ENCODE assay signal across 21 cellular contexts in genomic region chr7:47597379-47597778, GRCh38. TPM values are rescaled to one million over a fixed set of nuclear protein-coding genes. Genes with fewer than 3 reads are reported as not detected.
"Had no signal": no experiment of that assay in that cellular context is flagged by ENCODE, and none has a peak within 500 bp of the region (broad histone marks: within the 10 kb centered on the region; RNA-seq: fewer than 3 reads in every experiment).

No MANE protein-coding gene starts in this region.

- H3K27ac Mint-ChIP-seq: activated CD4-positive, alpha-beta memory T cell treated with anti-CD3 and anti-CD28 coated beads for 36 hours; activated CD4-positive, alpha-beta T cell treated with anti-CD3 and anti-CD28 coated beads, Interleukin-2, amount 10 ng/mL, durations not matched to agents 7 days and 5 days; activated naive CD4-positive, alpha-beta T cell treated with anti-CD3 and anti-CD28 coated beads for 36 hours; activated naive CD8-positive, alpha-beta T cell; activated T-helper 17 cell treated with anti-CD3 and anti-CD28 coated beads, Interleukin-2, amount 50 U/mL, for 72 hours; T-helper 1 cell treated with Interleukin-12 subunit alpha and Interleukin-12 subunit beta and Interleukin-4 antibody, amounts not matched to agents 30 μg/mL and 1 μg/mL, for 36 hours; WTC11 had no signal

- ATAC-seq: activated T-helper 17 cell treated with anti-CD3 and anti-CD28 coated beads, Interleukin-2, amount 50 U/mL, for 72 hours; WTC11 had no signal

- H3K4me1 Mint-ChIP-seq: activated CD4-positive, alpha-beta T cell treated with anti-CD3 and anti-CD28 coated beads, Interleukin-2, amount 10 ng/mL, durations not matched to agents 7 days and 5 days; activated T-helper 17 cell treated with anti-CD3 and anti-CD28 coated beads, Interleukin-2, amount 50 U/mL, for 72 hours; central memory CD8-positive, alpha-beta T cell had no signal

- H3K4me3 Mint-ChIP-seq: activated CD4-positive, alpha-beta memory T cell treated with anti-CD3 and anti-CD28 coated beads for 36 hours; activated CD4-positive, alpha-beta T cell treated with anti-CD3 and anti-CD28 coated beads, Interleukin-2, amount 10 ng/mL, durations not matched to agents 7 days and 5 days; activated naive CD4-positive, alpha-beta T cell treated with anti-CD3 and anti-CD28 coated beads for 36 hours; activated naive CD8-positive, alpha-beta T cell; activated T-helper 17 cell treated with anti-CD3 and anti-CD28 coated beads, Interleukin-2, amount 50 U/mL, for 72 hours; brain; central memory CD8-positive, alpha-beta T cell; T-helper 1 cell treated with Interleukin-12 subunit alpha and Interleukin-12 subunit beta and Interleukin-4 antibody, amounts not matched to agents 30 μg/mL and 1 μg/mL, for 36 hours; WTC11 had no signal

- DNase-seq: activated CD4-positive, alpha-beta memory T cell treated with anti-CD3 and anti-CD28 coated beads for 36 hours; activated CD4-positive, alpha-beta T cell treated with anti-CD3 and anti-CD28 coated beads, Interleukin-2, amount 10 ng/mL, durations not matched to agents 7 days and 5 days; activated CD4-positive, CD25-positive, alpha-beta regulatory T cell treated with anti-CD3 and anti-CD28 coated beads, Interleukin-2, amount 50 U/mL, for 72 hours; activated CD8-positive, alpha-beta memory T cell treated with anti-CD3 and anti-CD28 coated beads for 24 hours; activated gamma-delta T cell; activated naive CD4-positive, alpha-beta T cell treated with anti-CD3 and anti-CD28 coated beads for 36 hours; activated T-cell treated with anti-CD3 and anti-CD28 coated beads for 4 hours; activated T-cell treated with anti-CD3 and anti-CD28 coated beads, Interleukin-2, amount 50 U/mL, for 48 hours; KG1; NCI-H1092 treated with DMSO at 0.1 percent for 48 hours; NCI-H1417 treated with DMSO at 0.1 percent for 48 hours; NCI-H187; NCI-H2081; NCI-H510A treated with DMSO at 0.1 percent for 48 hours; NK-92 treated with Interleukin-12 subunit alpha and Interleukin-12 subunit beta, amount 100 ng/mL, for 24 hours had no signal

- H3K27me3 Mint-ChIP-seq: activated CD4-positive, alpha-beta memory T cell treated with anti-CD3 and anti-CD28 coated beads for 36 hours; activated CD4-positive, alpha-beta T cell treated with anti-CD3 and anti-CD28 coated beads, Interleukin-2, amount 10 ng/mL, durations not matched to agents 7 days and 5 days had no signal

- H3K36me3 Mint-ChIP-seq: activated CD4-positive, alpha-beta memory T cell treated with anti-CD3 and anti-CD28 coated beads for 36 hours; activated naive CD8-positive, alpha-beta T cell had no signal

RNA-seq across cellular contexts. Expression of gene TNS3, which starts 15.5 kb away (rescaled TPM):
- total RNA-seq: activated CD4-positive, alpha-beta T cell treated with anti-CD3 and anti-CD28 coated beads, Interleukin-2, amount 10 ng/mL, durations not matched to agents 7 days and 5 days had no signal
